Comparison of ENCODE assay signal across 22 cellular contexts in genomic region chr2:119536209-119536608, GRCh38. TPM values are rescaled to one million over a fixed set of nuclear protein-coding genes. Genes with fewer than 3 reads are reported as not detected.
DNase-seq lines count a peak whose midpoint lies in the region; ATAC-seq and TF ChIP-seq lines count a peak whose summit lies in the region.
"Had no signal": no experiment of that assay in that cellular context is flagged by ENCODE, and none has a peak within 500 bp of the region (broad histone marks: within the 10 kb centered on the region; RNA-seq: fewer than 3 reads in every experiment).

No MANE protein-coding gene starts in this region.

- H3K27ac ChIP-seq in gastrocnemius medialis, result no peak overlapping the region
- H3K27ac ChIP-seq: 22Rv1, HL-60, RWPE1 had no signal

- peak; percentile 13 for DNase-seq in DMS 273 (lab: John Stamatoyannopoulos, UW; ENCODE audit: unreplicated experiment)
- DNase-seq in DMS 273 treated with DMSO at 0.1 percent for 48 hours (lab: John Stamatoyannopoulos, UW), result no peak
- peak; percentile 8 to 44 for DNase-seq in NCI-H526 (lab: John Stamatoyannopoulos, UW)
- DNase-seq in left kidney (ENCODE audit: low read depth, low spot score), result peak; percentile 64
- DNase-seq in progenitor cell of endocrine pancreas (ENCODE audit: low spot score, unreplicated experiment), result no peak
- DNase-seq in gastrocnemius medialis, result no peak
- no peak for DNase-seq in DMS114 treated with DMSO at 0.1 percent for 48 hours (lab: John Stamatoyannopoulos, UW; ENCODE audit: unreplicated experiment)
- no peak for DNase-seq in stimulated activated naive CD4-positive, alpha-beta T cell treated with Interleukin-2 at 50 U/mL for 16 hours (lab: John Stamatoyannopoulos, UW)
- DNase-seq: Caco-2, DND-41, H9, NCI-H1436, NCI-H1930, NCI-H774, SIG-M5 had no signal

- peak overlapping the region; percentile 89 for H3K27ac Mint-ChIP-seq in progenitor cell of endocrine pancreas
- H3K27ac Mint-ChIP-seq: CD14-positive monocyte, H9 had no signal

- no peak overlapping the region for H3K4me3 ChIP-seq in gastrocnemius medialis

- peaks cover 29% of the 10 kb centered on the region for H3K9me3 Mint-ChIP-seq in progenitor cell of endocrine pancreas (ENCODE audit: low read depth)

- H3K4me1 Mint-ChIP-seq in progenitor cell of endocrine pancreas (ENCODE audit: low read depth), result peaks cover 19% of the 10 kb centered on the region
- H3K4me1 Mint-ChIP-seq: CD14-positive monocyte had no signal

- H3K27me3 Mint-ChIP-seq in progenitor cell of endocrine pancreas, result peaks cover 2% of the 10 kb centered on the region

- H3K27me3 ChIP-seq in gastrocnemius medialis, result no peaks in the 10 kb centered on the region

- in situ Hi-C loops in gastrocnemius medialis (cut with MboI; ENCODE audit: low sequenced_read_pairs in 4 of 4), result no loop called here

- H3K4me3 Mint-ChIP-seq in progenitor cell of endocrine pancreas (ENCODE audit: low read depth), result no peak overlapping the region
- H3K4me3 Mint-ChIP-seq: CD14-positive monocyte, H9 had no signal

- H3K9me3 ChIP-seq in gastrocnemius medialis, result peaks cover 0 to 12% (median 0%) of the 10 kb centered on the region in 3 donors

- intact Hi-C loops in gastrocnemius medialis (cut with DNase I; ENCODE audit: low total_unique reads), result no loop called here

- H3K36me3 Mint-ChIP-seq in progenitor cell of endocrine pancreas (ENCODE audit: insufficient read depth), result peaks cover 10% of the 10 kb centered on the region
- H3K36me3 Mint-ChIP-seq: CD14-positive monocyte had no signal

- no peak for ATAC-seq in gastrocnemius medialis

- no peaks in the 10 kb centered on the region for H3K4me1 ChIP-seq in gastrocnemius medialis
- H3K4me1 ChIP-seq: Caco-2 had no signal

- no peak for TF ChIP-seq CTCF in progenitor cell of endocrine pancreas (IDR thresholded peaks at IDR 0.05; ENCODE audit: unreplicated experiment)
- TF ChIP-seq CTCF in gastrocnemius medialis (IDR thresholded peaks at IDR 0.05 in 4 of 5, conservative IDR thresholded peaks at IDR 0.05 in 1 of 5), result no peak

- no peak for TF ChIP-seq POLR2A in gastrocnemius medialis (IDR thresholded peaks at IDR 0.05)

- H3K36me3 ChIP-seq in gastrocnemius medialis, result no peaks in the 10 kb centered on the region

RNA-seq across cellular contexts. Expression of gene CFAP221, which starts 8.0 kb away (rescaled TPM):
- total RNA-seq in progenitor cell of endocrine pancreas, result 33.0 and 37.4 TPM in 2 replicates
- total RNA-seq in gastrocnemius medialis, result not detected
- total RNA-seq: Caco-2, HT1080, MCF 10A had no signal

RNA-seq across cellular contexts. Expression of gene SCTR, which starts 11.9 kb away (rescaled TPM):
- total RNA-seq in progenitor cell of endocrine pancreas (33.1 and 34.9 TPM in 2 replicates), gastrocnemius medialis (not detected)
- total RNA-seq: Caco-2, G401, H9, HT1080, MCF 10A had no signal

Comparison
In these comparisons a context has a peak if more than half of its experiments do, and no peak if none do; other contexts are left out.
1. DNase-seq: peak in DMS 273 (single experiment), NCI-H526 (2 of 2) and left kidney (single experiment); none in DMS 273 treated with DMSO at 0.1 percent for 48 hours (single experiment), progenitor cell of endocrine pancreas (single experiment), gastrocnemius medialis (0 of 2), DMS114 treated with DMSO at 0.1 percent for 48 hours (single experiment) and stimulated activated naive CD4-positive, alpha-beta T cell treated with Interleukin-2 at 50 U/mL for 16 hours (single experiment).
2. RNA of gene CFAP221, which starts 8.0 kb away (total RNA-seq): 33.0 to 37.4 TPM in progenitor cell of endocrine pancreas; not detected in gastrocnemius medialis; every median in the first group is over 10 times any median in the second.
3. RNA of gene SCTR, which starts 11.9 kb away (total RNA-seq): 33.1 to 34.9 TPM in progenitor cell of endocrine pancreas; not detected in gastrocnemius medialis; every median in the first group is over 10 times any median in the second.